In the genomic region with DNA sequence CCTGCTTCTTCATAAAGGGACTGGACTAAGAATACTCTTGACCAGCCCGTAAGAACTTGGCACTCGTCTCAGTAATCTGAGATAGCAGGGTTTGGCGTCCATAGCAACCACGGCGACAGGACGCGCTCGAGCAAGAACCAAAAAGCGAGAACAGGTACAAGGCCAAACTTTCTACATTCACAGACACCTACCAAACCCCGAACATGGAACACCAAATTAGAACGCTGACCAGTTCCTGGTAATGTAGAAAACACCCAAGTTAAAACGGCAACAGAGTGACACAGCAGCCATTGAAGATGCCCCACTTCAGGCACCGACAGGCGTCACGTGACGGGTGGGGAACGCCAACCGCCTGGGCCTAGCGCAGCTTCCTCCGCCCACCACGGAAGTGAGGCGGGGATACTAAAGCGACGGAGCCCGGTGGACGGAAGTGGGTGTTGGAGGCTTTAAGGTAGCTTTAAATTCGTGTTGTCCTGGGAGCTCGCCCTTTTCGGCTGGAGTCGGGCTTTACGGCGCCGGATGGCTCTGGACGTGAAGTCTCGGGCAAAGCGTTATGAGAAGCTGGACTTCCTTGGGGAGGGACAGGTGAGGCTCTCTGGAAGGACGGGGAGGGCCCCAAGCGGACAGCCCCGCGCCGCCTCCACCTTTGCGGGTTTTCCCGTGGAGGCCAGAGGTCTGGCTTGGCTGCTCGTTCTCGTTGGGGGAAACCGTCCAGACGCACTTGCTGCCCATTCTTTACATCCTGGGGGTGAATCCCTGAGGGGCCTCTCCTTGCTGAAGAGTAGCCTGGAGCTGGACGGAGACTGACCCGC, we compare ENCODE assay signal across 8 cellular contexts. TPM values are rescaled to one million over a fixed set of nuclear protein-coding genes. Genes with fewer than 3 reads are reported as not detected.
A peak's percentile ranks its signal among the peaks of the same experiment; 100 is the strongest.
DNase-seq lines count a peak whose midpoint lies in the region; ATAC-seq, FAIRE-seq and TF ChIP-seq lines count a peak whose summit lies in the region.

A gene (plus strand): TSS at position 430 of the 812 bp plus-strand sequence. CDS start 90 bp downstream, at position 520.

- FAIRE-seq in kidney (lab: Jason Lieb, UNC) = no peak

- H3K4me1 ChIP-seq in kidney (ENCODE audit: control insufficient read depth in 1 of 2, insufficient read depth in 1 of 2, low read depth in 1 of 2, low read length in 2 of 2) = peaks cover 0 to 5% of the 10 kb centered on the region in 2 donors

- ATAC-seq in HG03432 (IDR thresholded peaks at IDR 0.05; ENCODE audit: unreplicated experiment) = peak; percentile 99

- H3K9ac ChIP-seq in kidney (ENCODE audit: low read length in 2 of 2) = peak within 1 kb of the TSS; percentile 78

- intact Hi-C loops in kidney (cut with DNase I) = no loop called here

- DNase-seq in AG20443 (ENCODE audit: low spot score) (peak; percentile 96), NCI-H510A (lab: John Stamatoyannopoulos, UW) (peak; percentile 79), cerebellum (ENCODE audit: low spot score) (peak; percentile 94), kidney (peak; percentile 98)
- peak; percentile 86 for DNase-seq in activated CD4-positive, alpha-beta T cell treated with anti-CD3 and anti-CD28 coated beads for 1 hour
- DNase-seq in stimulated activated CD4-positive, alpha-beta T cell treated with anti-CD3 and anti-CD28 coated beads, Interleukin-15, amount 100 ng/mL, for 24 hours = peak; percentile 96

- peak within 1 kb of the TSS; percentile 91 to 99 for H3K4me3 ChIP-seq in kidney (ENCODE audit: low read length in 2 of 2)

- no peak for TF ChIP-seq CTCF in kidney (IDR thresholded peaks at IDR 0.05; ENCODE audit: borderline replicate concordance, extremely low read depth, insufficient read depth)

- H3K27ac ChIP-seq in kidney (ENCODE audit: low read depth in 2 of 2, low read length in 2 of 2) = peak within 1 kb of the TSS; percentile 51 to 82

- TF ChIP-seq POLR2A in GM19099 (IDR thresholded peaks at IDR 0.05; ENCODE audit: extremely low read depth, insufficient read length, low read depth) = peak; percentile 79

- H3K9me3 ChIP-seq in kidney (ENCODE audit: control insufficient read depth in 1 of 2, low read length in 2 of 2) = no peaks in the 10 kb centered on the region

- peaks cover 2 to 6% of the 10 kb centered on the region in 2 donors for H3K36me3 ChIP-seq in kidney (ENCODE audit: control insufficient read depth in 1 of 2, insufficient read depth in 2 of 2, low read length in 2 of 2)

RNA-seq across cellular contexts. Expression of the gene that starts here (rescaled TPM):
- total RNA-seq in cerebellum = 36.1 TPM
- 22.7 TPM for total RNA-seq in kidney
- polyA plus RNA-seq in kidney (ENCODE audit: insufficient read depth, low read depth, low replicate concordance) = 29.4 TPM

Comparison
In these comparisons a context has a peak if more than half of its experiments do, and no peak if none do; other contexts are left out.
1. Peak in every context shown above with its lines: DNase-seq, ATAC-seq, H3K4me3 ChIP-seq and H3K27ac ChIP-seq.